In the genomic region with DNA sequence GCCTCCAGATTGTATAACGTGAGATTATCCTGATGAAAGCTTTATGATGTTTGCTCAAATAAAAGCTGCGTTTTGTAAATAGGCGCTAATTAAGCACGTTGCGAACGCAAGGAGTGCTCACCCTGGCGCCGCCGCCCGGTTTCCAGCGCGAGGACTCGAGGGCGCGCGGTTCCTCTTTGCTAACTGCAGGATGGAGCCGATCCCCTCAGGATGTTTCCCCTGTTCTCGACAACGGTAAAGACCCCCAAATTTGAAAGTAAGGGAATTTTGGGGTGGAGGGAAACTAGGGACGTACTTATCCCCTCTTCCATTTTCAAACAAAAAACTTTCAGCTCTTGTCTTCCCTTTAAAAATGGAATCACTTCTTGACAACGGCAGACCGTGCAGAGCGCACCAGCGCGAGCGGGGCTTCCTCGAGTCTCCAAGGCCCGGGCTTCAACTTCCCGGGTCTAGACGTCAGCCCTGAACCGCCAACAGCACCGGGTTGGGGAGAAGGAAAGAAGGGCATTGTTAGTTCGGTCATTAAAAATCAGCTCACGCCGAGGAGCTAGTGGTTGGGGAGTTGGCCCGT, we compare ENCODE assay signal across 1 cellular context.
TF ChIP-seq lines count a peak whose summit lies in the region.

No MANE protein-coding gene starts in this region.

TF ChIP-seq in H1, 55 proteins besides CTCF, POLR2A, EP300 and RAD21 (continued from another document):
- TF ChIP-seq, protein P1, sequence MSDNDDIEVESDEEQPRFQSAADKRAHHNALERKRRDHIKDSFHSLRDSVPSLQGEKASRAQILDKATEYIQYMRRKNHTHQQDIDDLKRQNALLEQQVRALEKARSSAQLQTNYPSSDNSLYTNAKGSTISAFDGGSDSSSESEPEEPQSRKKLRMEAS (IDR thresholded peaks at IDR 0.05), result peak; percentile 57
- TF ChIP-seq, protein P2, sequence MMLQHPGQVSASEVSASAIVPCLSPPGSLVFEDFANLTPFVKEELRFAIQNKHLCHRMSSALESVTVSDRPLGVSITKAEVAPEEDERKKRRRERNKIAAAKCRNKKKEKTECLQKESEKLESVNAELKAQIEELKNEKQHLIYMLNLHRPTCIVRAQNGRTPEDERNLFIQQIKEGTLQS (IDR thresholded peaks at IDR 0.05; ENCODE audit: insufficient read depth, low read depth, low read length), result no peak
- TF ChIP-seq SUZ12 (IDR thresholded peaks at IDR 0.05; ENCODE audit: low read length) (peak; percentile 93; the same call in 1 of the 2 replicates), SAP30 (IDR thresholded peaks at IDR 0.05; ENCODE audit: insufficient read depth, insufficient replicate concordance, low read length) (no peak), BACH1 (IDR thresholded peaks at IDR 0.05; ENCODE audit: low read length) (no peak), CHD1 (IDR thresholded peaks at IDR 0.05; ENCODE audit: low read depth, low read length) (no peak), POU5F1 (IDR thresholded peaks at IDR 0.05; ENCODE audit: low read depth, low read length) (no peak), POLR2AphosphoS5 (IDR thresholded peaks at IDR 0.05; ENCODE audit: low read depth, low read length) (no peak)
- TF ChIP-seq, protein P3, sequence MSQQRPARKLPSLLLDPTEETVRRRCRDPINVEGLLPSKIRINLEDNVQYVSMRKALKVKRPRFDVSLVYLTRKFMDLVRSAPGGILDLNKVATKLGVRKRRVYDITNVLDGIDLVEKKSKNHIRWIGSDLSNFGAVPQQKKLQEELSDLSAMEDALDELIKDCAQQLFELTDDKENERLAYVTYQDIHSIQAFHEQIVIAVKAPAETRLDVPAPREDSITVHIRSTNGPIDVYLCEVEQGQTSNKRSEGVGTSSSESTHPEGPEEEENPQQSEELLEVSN (IDR thresholded peaks at IDR 0.05), result 0 out of 2 replicates have a peak, but pooled peaks have one; percentile 44
